In genomic region chr5:2151301-2151888, GRCh38 we compare ENCODE assay signal across 8 cellular contexts.
DNase-seq lines count a peak whose midpoint lies in the region; ATAC-seq, FAIRE-seq and TF ChIP-seq lines count a peak whose summit lies in the region.
"Not testable (repeated sequence)": the region's sequence is repeated elsewhere in the genome, so short reads cannot be mapped to it uniquely, and the experiment has no call there.

No MANE protein-coding gene starts in this region.

- POLR2A ChIA-PET in Panc1 (lab: Charles Lee); HepG2 (lab: Yijun Ruan, JAX): not testable (repeated sequence)

- H3K27ac ChIP-seq in KMS-11; Panc1 (ENCODE audit: low read length); HepG2 (ENCODE audit: extremely low read length, insufficient read depth, low read length): not testable (repeated sequence)

- TF ChIP-seq POLR2A in HepG2 (IDR thresholded peaks at IDR 0.05; ENCODE audit: insufficient read depth in 1 of 2, low read depth in 2 of 2, low read length in 2 of 2) = not testable (repeated sequence)

- TF ChIP-seq RAD21 in HepG2 (CRISPR knock-in tag; IDR thresholded peaks at IDR 0.05) = 0 out of 2 replicates have a peak, but pooled peaks have one; percentile 28

- H3K9ac ChIP-seq in KMS-11; HepG2 (ENCODE audit: insufficient read depth, low read depth, low read length): not testable (repeated sequence)

- in situ Hi-C loops in Panc1 (cut with HindIII; ENCODE audit: low pct_unique_long_range_greater_than_20kb, low sequenced_read_pairs); HepG2 (cut with HindIII; ENCODE audit: extremely low pct_ligation_motif_present, low pct_unique_long_range_greater_than_20kb): not testable (repeated sequence)

- H3K4me3 ChIP-seq in KMS-11 (IDR thresholded peaks at IDR 0.05; ENCODE audit: insufficient read depth, low read depth, low read length); Panc1 (ENCODE audit: low read depth in 2 of 2, low read length in 2 of 2); HepG2 (replicated peaks in 1 of 3; ENCODE audit: insufficient read depth in 1 of 3, low read depth in 2 of 3, low read length in 3 of 3): not testable (repeated sequence)

- H2AFZ ChIP-seq in KMS-11 (ENCODE audit: low read depth); HepG2 (ENCODE audit: low read length): not testable (repeated sequence)

- not testable (repeated sequence) for H3K9me3 ChIP-seq in Panc1 (ENCODE audit: control insufficient read depth, insufficient read depth, low read depth, low read length); HepG2 (ENCODE audit: low read length)

- H3K27ac Mint-ChIP-seq in activated naive CD4-positive, alpha-beta T cell treated with anti-CD3 and anti-CD28 coated beads, Interleukin-2, amount 50 U/mL, for 72 hours = not testable (repeated sequence)

- not testable (repeated sequence) for H3K36me3 ChIP-seq in KMS-11 (ENCODE audit: insufficient read depth); Panc1 (ENCODE audit: control insufficient read depth, insufficient read depth, low read length); HepG2 (replicated peaks in 1 of 2; ENCODE audit: control insufficient read depth in 1 of 2, insufficient read depth in 2 of 2, low read length in 2 of 2)

- not testable (repeated sequence) for ATAC-seq in Panc1
- ATAC-seq in activated naive CD4-positive, alpha-beta T cell treated with anti-CD3 and anti-CD28 coated beads, Interleukin-2, amount 50 U/mL, for 72 hours = peak; percentile 16 to 32
- ATAC-seq in esophagus mucosa (peak; percentile 37), HepG2 (peak; percentile 64)

- not testable (repeated sequence) for H3K27me3 ChIP-seq in KMS-11 (ENCODE audit: insufficient read depth, low read depth); Panc1 (ENCODE audit: control insufficient read depth, insufficient read depth, low read length); HepG2 (ENCODE audit: control insufficient read depth in 1 of 2, insufficient read depth in 2 of 2, low read length in 2 of 2)

- not testable (repeated sequence) for H3K9me3 Mint-ChIP-seq in activated naive CD4-positive, alpha-beta T cell treated with anti-CD3 and anti-CD28 coated beads, Interleukin-2, amount 50 U/mL, for 72 hours

- not testable (repeated sequence) for FAIRE-seq in HepG2 (lab: Jason Lieb, UNC)

- TF ChIP-seq EP300 in HepG2 (IDR thresholded peaks at IDR 0.05; ENCODE audit: low read depth in 2 of 2, low read length in 2 of 2); HepG2 (CRISPR knock-in tag; IDR thresholded peaks at IDR 0.05; ENCODE audit: borderline replicate concordance): not testable (repeated sequence)

- intact Hi-C loops in Panc1 (cut with micrococcal nuclease; ENCODE audit: unreplicated experiment) = not testable (repeated sequence)
- intact Hi-C loops in HepG2 (cut with micrococcal nuclease; ENCODE audit: unreplicated experiment) = loop anchor here (5.0 kb wide), 1 partner anchor 389 kb away; no protein-coding TSS in a partner anchor

- H3K4me1 ChIP-seq in KMS-11 (ENCODE audit: low read depth, poor library complexity, severe bottlenecking); Panc1 (ENCODE audit: control insufficient read depth, insufficient read depth, low read length); HepG2 (ENCODE audit: insufficient read depth, low read length): not testable (repeated sequence)

- TF ChIP-seq CTCF in AG09319 (IDR thresholded peaks at IDR 0.05; ENCODE audit: low read depth, low read length) (peak; percentile 17), GM12872 (IDR thresholded peaks at IDR 0.05; ENCODE audit: insufficient read depth, low read depth, low read length) (peak; percentile 74), KMS-11 (conservative IDR thresholded peaks at IDR 0.05; ENCODE audit: low read depth, low read length) (peak; percentile 85), Panc1 (IDR thresholded peaks at IDR 0.05) (peak; percentile 94), HepG2 (CRISPR knock-in tag; IDR thresholded peaks at IDR 0.05) (peak; percentile 73)

- not testable (repeated sequence) for H3K36me3 Mint-ChIP-seq in activated naive CD4-positive, alpha-beta T cell treated with anti-CD3 and anti-CD28 coated beads, Interleukin-2, amount 50 U/mL, for 72 hours

- not testable (repeated sequence) for DNase-seq in AG09319 (ENCODE audit: extremely low read depth, low read depth); Panc1 (ENCODE audit: low read depth, low spot score); HepG2 (ENCODE audit: low spot score)
- DNase-seq in activated naive CD4-positive, alpha-beta T cell treated with anti-CD3 and anti-CD28 coated beads, Interleukin-2, amount 50 U/mL, for 72 hours (ENCODE audit: low spot score in 2 of 2) = peak in 1 of 2 donors; percentile 34
- DNase-seq in stimulated activated CD4-positive, alpha-beta T cell treated with anti-CD3 and anti-CD28 coated beads, Interleukin-2, amount 100 ng/mL, for 48 hours = peak; percentile 4 to 9

- CTCF ChIA-PET in Panc1 (lab: Charles Lee) (interaction anchor here (0.6 kb wide), 1 partner anchor 183 kb away, joined by 3 read pairs; no protein-coding TSS in a partner anchor), HepG2 (lab: Yijun Ruan, JAX; ENCODE audit: low intra/inter-chr PET ratio, low total read pairs) (interaction anchor here (1.2 to 2.4 kb wide), 2 partner anchors 113 to 388 kb away, joined by 4 to 9 read pairs; no protein-coding TSS in a partner anchor)

- 13% methylated on average over 7 of the region's 8 CpGs for WGBS in HepG2 (ENCODE audit: low lambda C conversion rate)

- not testable (repeated sequence) for H3K79me2 ChIP-seq in KMS-11 (ENCODE audit: insufficient read depth, low read depth); HepG2 (ENCODE audit: insufficient read depth, low read length)

- not testable (repeated sequence) for H3K4me2 ChIP-seq in KMS-11; HepG2 (ENCODE audit: low read depth, low read length)

- H4K20me1 ChIP-seq in KMS-11 (ENCODE audit: insufficient read depth); HepG2 (ENCODE audit: insufficient read depth, low read length): not testable (repeated sequence)

- not testable (repeated sequence) for BruUV-seq in Panc1 (replicated peaks; lab: Mats Ljungman, UMichigan); HepG2 (replicated peaks; lab: Mats Ljungman, UMichigan)

TF ChIP-seq in HepG2, 621 proteins besides CTCF, POLR2A, EP300 and RAD21:
- TF ChIP-seq ZBED4 (CRISPR knock-in tag; IDR thresholded peaks at IDR 0.05; ENCODE audit: borderline replicate concordance) (peak; percentile 73; the same call in 1 of the 2 replicates), SMC3 (IDR thresholded peaks at IDR 0.05; ENCODE audit: low read length) (peak; percentile 45; the same call in 1 of the 2 replicates), STAG1 (CRISPR knock-in tag; IDR thresholded peaks at IDR 0.05) (peak; percentile 77), ELF1 (CRISPR knock-in tag; IDR thresholded peaks at IDR 0.05) (peak; percentile 52; the same call in 1 of the 2 replicates), ETV5 (CRISPR knock-in tag; IDR thresholded peaks at IDR 0.05; ENCODE audit: borderline replicate concordance) (peak; percentile 32; the same call in 1 of the 2 replicates), GABPB1 (CRISPR knock-in tag; IDR thresholded peaks at IDR 0.05) (peak; percentile 62), GABPA (CRISPR knock-in tag; IDR thresholded peaks at IDR 0.05; ENCODE audit: low read depth) (peak; percentile 43; the same call in 1 of the 2 replicates)
- TF ChIP-seq GABPA (IDR thresholded peaks at IDR 0.05; ENCODE audit: low read depth, low read length) = not testable (repeated sequence)

Comparison
In these comparisons a context has a peak if more than half of its experiments do, and no peak if none do; other contexts are left out.
1. CTCF ChIP-seq: peak in every context shown above with its lines; median percentile 94 in Panc1; 85 in KMS-11; 74 in GM12872; 73 in HepG2; 17 in AG09319.